Comparison of ENCODE assay signal across 8 cellular contexts in the genomic region with DNA sequence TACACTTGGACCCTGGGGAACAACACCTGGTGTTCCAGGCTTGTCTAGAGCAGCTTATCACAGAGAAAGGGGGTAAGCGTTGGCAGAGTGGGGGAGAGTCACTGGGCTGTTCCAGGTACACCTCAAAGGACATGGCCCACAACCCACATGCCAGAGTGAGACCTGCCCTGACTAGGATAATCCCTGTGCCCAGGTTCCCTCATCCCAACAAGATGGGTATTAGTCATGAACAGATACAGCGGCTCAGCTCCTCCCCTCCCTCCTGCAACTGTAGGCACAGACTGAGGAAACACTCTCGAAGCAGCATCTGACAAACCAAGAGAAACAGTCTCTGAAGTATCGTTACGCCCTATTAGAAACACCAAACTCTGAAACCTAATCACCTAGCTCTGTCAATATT. TPM values are rescaled to one million over a fixed set of nuclear protein-coding genes. Genes with fewer than 3 reads are reported as not detected.
DNase-seq lines count a peak whose midpoint lies in the region; ATAC-seq and TF ChIP-seq lines count a peak whose summit lies in the region.

No MANE protein-coding gene starts in this region.

- H3K9me2 ChIP-seq in GM23248 (ENCODE audit: insufficient read depth), result no peaks in the 10 kb centered on the region

- peak overlapping the region; percentile 82 for H3K9ac ChIP-seq in GM23248

- no peak overlapping the region for H3K4me3 Mint-ChIP-seq in T-cell

- CTCF ChIA-PET in RWPE1 (lab: Yijun Ruan, JAX) (interaction anchor here (0.6 kb wide), 2 partner anchors 193 to 294 kb away, joined by 3 to 7 read pairs; no protein-coding TSS in a partner anchor), T-cell (lab: Charles Lee) (no interaction called here)

- ATAC-seq in sciatic nerve (peak; percentile 4), GM18868 (IDR thresholded peaks at IDR 0.05; ENCODE audit: unreplicated experiment) (no peak), T-cell (replicated peaks in 1 of 4) (no peak)

- peak overlapping the region; percentile 89 for H3K27ac ChIP-seq in GM23248
- H3K27ac ChIP-seq in RWPE1, result peak overlapping the region; percentile 14

- no peaks in the 10 kb centered on the region for H3K36me3 Mint-ChIP-seq in T-cell

- DNase-seq in GM23248 (peak; percentile 71), RWPE1 (ENCODE audit: low spot score) (peak; percentile 26), globus pallidus (ENCODE audit: low spot score) (peak; percentile 29), sciatic nerve (ENCODE audit: low spot score) (no peak), germinal center (ENCODE audit: low spot score) (no peak), T-cell (no peak), HAP-1 (ENCODE audit: low spot score in 2 of 2) (no peak)

- no peaks in the 10 kb centered on the region for H3K9me3 Mint-ChIP-seq in T-cell

- peak overlapping the region; percentile 71 for H3K4me3 ChIP-seq in GM23248
- H3K4me3 ChIP-seq in HAP-1, result no peak overlapping the region

- no peaks in the 10 kb centered on the region for H3K79me2 ChIP-seq in GM23248 (ENCODE audit: insufficient read depth)

- WGBS in GM23248 (ENCODE audit: low coverage in 1 of 2, low lambda C conversion rate in 2 of 2, missing lambda C conversion rate in 2 of 2), 2 experiments, result 15 to 19% methylated on average over 5 of the region's 5 CpGs

- H4K20me1 ChIP-seq in GM23248 (ENCODE audit: insufficient read depth), result no peaks in the 10 kb centered on the region

- TF ChIP-seq CTCF in RWPE1 (conservative IDR thresholded peaks at IDR 0.05; ENCODE audit: low read depth), result no peak

- intact Hi-C loops in sciatic nerve (cut with DNase I), result no loop called here

- H3K4me1 Mint-ChIP-seq in T-cell, result peaks cover 0 to 2% (median 0%) of the 10 kb centered on the region in 3 donors

- H3K36me3 ChIP-seq in GM23248 (ENCODE audit: low read depth) (no peaks in the 10 kb centered on the region), HAP-1 (replicated peaks) (no peaks in the 10 kb centered on the region)

- peaks cover 10 to 18% of the 10 kb centered on the region in 2 donors for H3K27me3 Mint-ChIP-seq in T-cell

- in situ Hi-C loops in GM23248 (cut with MboI) (no loop called here), HAP-1 (cut with MboI; ENCODE audit: low sequenced_read_pairs) (loop anchor here (25.0 kb wide), 1 partner anchor 110 kb away; no protein-coding TSS in a partner anchor)

- no peaks in the 10 kb centered on the region for H3K9me3 ChIP-seq in GM23248 (ENCODE audit: low read depth)
- no peaks in the 10 kb centered on the region for H3K9me3 ChIP-seq in HAP-1

- POLR2A ChIA-PET in RWPE1 (lab: Yijun Ruan, JAX; ENCODE audit: low non-redundant PET) (no interaction called here), T-cell (lab: Charles Lee) (no interaction called here)

- H3K27me3 ChIP-seq in GM23248 (replicated peaks; ENCODE audit: insufficient read depth) (no peaks in the 10 kb centered on the region), HAP-1 (ENCODE audit: low read depth) (no peaks in the 10 kb centered on the region; the same call in 1 of the 2 replicates)

- H3K4me2 ChIP-seq in GM23248 (ENCODE audit: unreplicated experiment), result peak overlapping the region; percentile 87

- H3F3A ChIP-seq in GM23248 (ENCODE audit: insufficient read depth), result peaks cover 10% of the 10 kb centered on the region

- H2AFZ ChIP-seq in GM23248, result peak overlapping the region; percentile 86

- H3K27ac Mint-ChIP-seq in T-cell, result no peak overlapping the region

- peaks cover 14% of the 10 kb centered on the region for H3K4me1 ChIP-seq in GM23248 (ENCODE audit: insufficient read depth)
- H3K4me1 ChIP-seq in HAP-1, result peaks cover 3% of the 10 kb centered on the region; the same call in 1 of the 2 replicates

RNA-seq across cellular contexts. Expression of gene RPS17, which starts 32.1 kb away (rescaled TPM):
- total RNA-seq in GM23248 (2014; rRNA removed; shearing (Covaris generic)), result 1,721 and 1,890 TPM in 2 replicates
- 553 and 581 TPM in 2 replicates for polyA plus RNA-seq in GM23248 (2016; fragmentation: Nextera tagmentation; extraction: Ambion mirVana)
- total RNA-seq in sciatic nerve (1,050 TPM), T-cell (1,000 to 10,000 TPM; 2,045 to 2,777 (median 2,292) TPM)

Comparison
In these comparisons a context has a peak if more than half of its experiments do, and no peak if none do; other contexts are left out.
1. DNase-seq: peak in GM23248 (single experiment), RWPE1 (single experiment) and globus pallidus (single experiment); none in sciatic nerve (single experiment), germinal center (single experiment), T-cell (0 of 34) and HAP-1 (0 of 2).